Comparison of ENCODE assay signal across 29 cellular contexts in genomic region chr4:117370944-117371665, GRCh38.
"Had no signal": no experiment of that assay in that cellular context is flagged by ENCODE, and none has a peak within 500 bp of the region (broad histone marks: within the 10 kb centered on the region; RNA-seq: fewer than 3 reads in every experiment).

No MANE protein-coding gene starts in this region.

- H3K27me3 Mint-ChIP-seq: activated naive CD8-positive, alpha-beta T cell treated with anti-CD3 and anti-CD28 coated beads for 36 hours; brain; effector memory CD8-positive, alpha-beta T cell; natural killer cell treated with Interleukin-12 subunit alpha and Interleukin-12 subunit beta and Interleukin-15 and Interleukin-18, amount 100 ng/mL, for 72 hours had no signal

- H3K4me3 ChIP-seq: adrenal gland, ascending aorta, coronary artery, gastroesophageal sphincter, lung, mucosa of descending colon, psoas muscle, right atrium auricular region, spleen, testis, transverse colon, uterus had no signal

- H3K9me3 Mint-ChIP-seq: activated naive CD8-positive, alpha-beta T cell treated with anti-CD3 and anti-CD28 coated beads for 36 hours; brain; T-helper 2 cell treated with Interferon-gamma antibody and Interleukin-4, amounts not matched to agents 5 μg/mL and 100 μg/mL, for 36 hours had no signal

- H3K36me3 Mint-ChIP-seq: activated naive CD8-positive, alpha-beta T cell treated with anti-CD3 and anti-CD28 coated beads for 36 hours; brain; immature natural killer cell; natural killer cell treated with Interleukin-12 subunit alpha and Interleukin-12 subunit beta and Interleukin-15 and Interleukin-18, amount 100 ng/mL, for 72 hours had no signal

- ATAC-seq: effector memory CD8-positive, alpha-beta T cell; gastroesophageal sphincter; mucosa of descending colon; natural killer cell treated with Interleukin-12 subunit alpha and Interleukin-12 subunit beta and Interleukin-15 and Interleukin-18, amount 100 ng/mL, for 72 hours; pancreas; psoas muscle; stimulated activated naive CD8-positive, alpha-beta T cell treated with anti-CD3 and anti-CD28 coated beads, Interleukin-15, Interleukin-2, amounts not matched to agents 100 U/mL and 50 U/mL, for 24 hours had no signal

- DNase-seq: activated CD4-positive, alpha-beta T cell treated with anti-CD3 and anti-CD28 coated beads for 4 hours; activated CD4-positive, alpha-beta T cell treated with anti-CD3 and anti-CD28 coated beads, Interleukin-2, amount 50 U/mL, for 48 hours; activated CD8-positive, alpha-beta memory T cell treated with anti-CD3 and anti-CD28 coated beads for 24 hours; activated effector memory CD4-positive, alpha-beta T cell treated with anti-CD3 and anti-CD28 coated beads, Interleukin-2, amount 50 U/mL, for 16 hours; activated naive CD4-positive, alpha-beta T cell treated with anti-CD3 and anti-CD28 coated beads for 36 hours; activated naive CD8-positive, alpha-beta T cell treated with anti-CD3 and anti-CD28 coated beads for 36 hours; adrenal gland; effector memory CD8-positive, alpha-beta T cell; head of caudate nucleus; hippocampal formation; immature natural killer cell; mucosa of descending colon; pancreas; psoas muscle; spleen; stimulated activated naive CD8-positive, alpha-beta T cell treated with anti-CD3 and anti-CD28 coated beads, Interleukin-15, Interleukin-2, amounts not matched to agents 100 U/mL and 50 U/mL, for 24 hours; T-helper 1 cell; testis; transverse colon; uterus had no signal

- H3K27ac Mint-ChIP-seq: activated naive CD4-positive, alpha-beta T cell treated with anti-CD3 and anti-CD28 coated beads for 36 hours; activated naive CD8-positive, alpha-beta T cell treated with anti-CD3 and anti-CD28 coated beads for 36 hours; brain; effector memory CD8-positive, alpha-beta T cell; immature natural killer cell; natural killer cell treated with Interleukin-12 subunit alpha and Interleukin-12 subunit beta and Interleukin-15 and Interleukin-18, amount 100 ng/mL, for 72 hours; T-helper 2 cell treated with Interferon-gamma antibody and Interleukin-4, amounts not matched to agents 5 μg/mL and 100 μg/mL, for 36 hours had no signal

- H3K9me3 ChIP-seq: adrenal gland, ascending aorta, gastroesophageal sphincter, mucosa of descending colon, pancreas, psoas muscle, right atrium auricular region, testis, transverse colon, uterus had no signal

- H3K27me3 ChIP-seq: adrenal gland, ascending aorta, gastroesophageal sphincter, pancreas, right atrium auricular region, spleen, testis, transverse colon, uterus had no signal

- H3K4me3 Mint-ChIP-seq: activated naive CD4-positive, alpha-beta T cell treated with anti-CD3 and anti-CD28 coated beads for 36 hours; activated naive CD8-positive, alpha-beta T cell treated with anti-CD3 and anti-CD28 coated beads for 36 hours; brain; effector memory CD8-positive, alpha-beta T cell; immature natural killer cell; natural killer cell treated with Interleukin-12 subunit alpha and Interleukin-12 subunit beta and Interleukin-15 and Interleukin-18, amount 100 ng/mL, for 72 hours; T-helper 2 cell treated with Interferon-gamma antibody and Interleukin-4, amounts not matched to agents 5 μg/mL and 100 μg/mL, for 36 hours had no signal

- H3K27ac ChIP-seq: adrenal gland, ascending aorta, coronary artery, gastroesophageal sphincter, pancreas, psoas muscle, right atrium auricular region, spleen, testis, transverse colon, uterus had no signal

- H3K4me1 Mint-ChIP-seq: activated naive CD8-positive, alpha-beta T cell treated with anti-CD3 and anti-CD28 coated beads for 36 hours; brain; immature natural killer cell had no signal

- FAIRE-seq: endothelial cell of umbilical vein, pancreas had no signal

- H3K4me1 ChIP-seq: adrenal gland, ascending aorta, gastroesophageal sphincter, pancreas, psoas muscle, right atrium auricular region, spleen, testis, transverse colon, uterus had no signal

- H3K36me3 ChIP-seq: adrenal gland, ascending aorta, gastroesophageal sphincter, pancreas, right atrium auricular region, spleen, transverse colon, uterus had no signal
